8 cellular contexts compared by ENCODE assay signal in genomic region chr2:120012771-120013568, GRCh38. TPM values are rescaled to one million over a fixed set of nuclear protein-coding genes. Genes with fewer than 3 reads are reported as not detected.
DNase-seq lines count a peak whose midpoint lies in the region; ATAC-seq and TF ChIP-seq lines count a peak whose summit lies in the region.

Gene EPB41L5, plus strand, starts transcription at chr2:120013077. Its CDS starts 6,008 bp downstream, at chr2:120019085.

- no peaks in the 10 kb centered on the region for H3K4me1 ChIP-seq in colonic mucosa

- H3K4me1 Mint-ChIP-seq in activated CD4-positive, alpha-beta T cell treated with anti-CD3 and anti-CD28 coated beads for 36 hours = peaks cover 19% of the 10 kb centered on the region

- TF ChIP-seq CTCF in AG10803 (conservative IDR thresholded peaks at IDR 0.05; ENCODE audit: low read length) (no peak), colonic mucosa (IDR thresholded peaks at IDR 0.05) (no peak)

- H3K9me3 Mint-ChIP-seq in activated CD4-positive, alpha-beta T cell treated with anti-CD3 and anti-CD28 coated beads for 36 hours (ENCODE audit: low read depth) = no peaks in the 10 kb centered on the region

- H3K27ac Mint-ChIP-seq in activated CD4-positive, alpha-beta T cell treated with anti-CD3 and anti-CD28 coated beads for 36 hours = peak within 1 kb of the TSS; percentile 66

- peak; percentile 85 for DNase-seq in AG10803 (ENCODE audit: low read depth)
- peak; percentile 76 to 96 for DNase-seq in NCI-H446 (lab: John Stamatoyannopoulos, UW)
- peak; percentile 90 for DNase-seq in activated CD4-positive, alpha-beta T cell treated with anti-CD3 and anti-CD28 coated beads for 36 hours
- peak; percentile 93 for DNase-seq in colonic mucosa
- peak; percentile 99 for DNase-seq in left kidney (ENCODE audit: low read depth, low spot score)
- DNase-seq in stimulated activated CD4-positive, alpha-beta T cell treated with anti-CD3 and anti-CD28 coated beads, Interleukin-1b, Interleukin-23, amount 100 ng/mL, for 48 hours = peak; percentile 80

- H3K4me3 ChIP-seq in AG10803 (ENCODE audit: low read length) = peak within 1 kb of the TSS; percentile 75
- peak within 1 kb of the TSS; percentile 85 for H3K4me3 ChIP-seq in colonic mucosa

- POLR2A ChIA-PET in activated CD4-positive, alpha-beta T cell treated with anti-CD3 and anti-CD28 coated beads for 36 hours (lab: Charles Lee) = interaction anchor here (0.6 to 1.0 kb wide), 3 partner anchors 9 to 300 kb away, joined by 3 read pairs; partner anchors contain the start of gene PTPN4

- H3K9me3 ChIP-seq in colonic mucosa = no peaks in the 10 kb centered on the region

- CTCF ChIA-PET in activated CD4-positive, alpha-beta T cell treated with anti-CD3 and anti-CD28 coated beads for 36 hours (lab: Charles Lee) = interaction anchor here (1.2 to 2.2 kb wide), 3 partner anchors 9 to 164 kb away, joined by 4 to 11 read pairs (median 4); no protein-coding TSS in a partner anchor

- H3K9ac ChIP-seq in colonic mucosa (ENCODE audit: low read depth in 2 of 2, low read length in 2 of 2) = peak within 1 kb of the TSS; percentile 73 to 82

- peak within 1 kb of the TSS; percentile 83 for H3K27ac ChIP-seq in colonic mucosa

- ATAC-seq in GM19035 (IDR thresholded peaks at IDR 0.05; ENCODE audit: unreplicated experiment) (peak; percentile 95), HG03342 (IDR thresholded peaks at IDR 0.05; ENCODE audit: unreplicated experiment) (peak; percentile 97)
- ATAC-seq in activated CD4-positive, alpha-beta T cell treated with anti-CD3 and anti-CD28 coated beads for 36 hours = peak; percentile 95

- no peaks in the 10 kb centered on the region for H3K27me3 Mint-ChIP-seq in activated CD4-positive, alpha-beta T cell treated with anti-CD3 and anti-CD28 coated beads for 36 hours

- no peaks in the 10 kb centered on the region for H3K36me3 Mint-ChIP-seq in activated CD4-positive, alpha-beta T cell treated with anti-CD3 and anti-CD28 coated beads for 36 hours (ENCODE audit: low read depth)

- H3K27me3 ChIP-seq in colonic mucosa = no peaks in the 10 kb centered on the region

- H3K36me3 ChIP-seq in colonic mucosa = no peaks in the 10 kb centered on the region

- H3K4me3 Mint-ChIP-seq in activated CD4-positive, alpha-beta T cell treated with anti-CD3 and anti-CD28 coated beads for 36 hours = peak within 1 kb of the TSS; percentile 73

- intact Hi-C loops in activated CD4-positive, alpha-beta T cell treated with anti-CD3 and anti-CD28 coated beads for 36 hours (cut with DNase I, micrococcal nuclease) = loop anchor here (1.0 to 10.0 kb wide), 12 partner anchors 94 to 662 kb away; partner anchors contain the start of genes PTPN4 (in 2 of the 2), C2orf76 (in 1 of the 2), DBI (in 1 of the 2) and RALB (in 1 of the 2)
- intact Hi-C loops in colonic mucosa (cut with DNase I) = no loop called here

RNA-seq across cellular contexts. Expression of gene EPB41L5, which starts in this region (rescaled TPM):
- 1 to 10 TPM; 2.2 to 2.4 TPM for total RNA-seq in activated CD4-positive, alpha-beta T cell treated with anti-CD3 and anti-CD28 coated beads for 36 hours
- 10 to 100 TPM; 21.6 to 36.0 TPM for total RNA-seq in colonic mucosa

Comparison
In these comparisons a context has a peak if more than half of its experiments do, and no peak if none do; other contexts are left out.
1. Peak in every context shown above with its lines: DNase-seq, ATAC-seq, H3K4me3 ChIP-seq and H3K27ac ChIP-seq.
2. RNA of gene EPB41L5 (total RNA-seq): 21.6 to 36.0 TPM in colonic mucosa; 2.2 to 2.4 TPM in activated CD4-positive, alpha-beta T cell treated with anti-CD3 and anti-CD28 coated beads for 36 hours; every median in the first group is over 4 times any median in the second.